ENCODE assay signal across 21 cellular contexts in the genomic region with DNA sequence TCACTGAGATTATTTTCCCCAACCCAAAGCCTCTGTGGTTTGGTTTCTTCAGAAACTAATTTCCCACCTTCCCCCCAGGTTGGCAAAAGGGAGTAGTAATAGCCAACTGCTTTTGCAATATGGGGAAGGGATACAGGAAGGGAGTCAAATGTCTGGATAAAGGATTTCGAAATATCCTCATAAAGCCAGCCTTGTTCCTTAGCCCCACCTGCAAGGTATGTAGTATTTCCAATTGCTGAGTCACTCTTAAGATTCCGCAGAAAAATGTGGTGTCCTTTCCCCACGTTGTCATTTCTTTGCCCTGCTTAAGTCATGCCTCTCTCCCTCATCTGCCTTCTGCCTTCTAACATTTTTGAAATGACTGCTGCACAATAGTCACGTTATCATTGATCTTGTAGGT.
A peak's percentile ranks its signal among the peaks of the same experiment; 100 is the strongest.
DNase-seq lines count a peak whose midpoint lies in the region; ATAC-seq, FAIRE-seq and TF ChIP-seq lines count a peak whose summit lies in the region.
"Had no signal": no experiment of that assay in that cellular context is flagged by ENCODE, and none has a peak within 500 bp of the region (broad histone marks: within the 10 kb centered on the region; RNA-seq: fewer than 3 reads in every experiment).

No MANE protein-coding gene starts in this region.

- no peaks in the 10 kb centered on the region for H3K79me2 ChIP-seq in keratinocyte (ENCODE audit: control insufficient read depth, insufficient read depth, low read length)

- H3K9ac ChIP-seq in keratinocyte (ENCODE audit: control insufficient read depth, extremely low read depth, insufficient read depth, low read length) = no peak overlapping the region

- TF ChIP-seq CTCF in RWPE1 (conservative IDR thresholded peaks at IDR 0.05; ENCODE audit: low read depth) (no peak), keratinocyte (optimal IDR thresholded peaks at IDR 0.05 in 1 of 3, IDR thresholded peaks at IDR 0.05 in 1 of 3, conservative IDR thresholded peaks at IDR 0.05 in 1 of 3; ENCODE audit: extremely low read depth in 1 of 3, insufficient read depth in 2 of 3, low read length in 3 of 3) (no peak)

- no peaks in the 10 kb centered on the region for H4K20me1 ChIP-seq in keratinocyte (ENCODE audit: control insufficient read depth, extremely low read depth, insufficient read depth, low read length)

- H3K9me3 Mint-ChIP-seq in stimulated activated memory B cell treated with anti-CD40 and anti-IgM and Interleukin-4, amounts not matched to agents 10 μg/mL and 1 μg/mL and 100 μg/mL, for 72 hours = peaks cover 4% of the 10 kb centered on the region
- H3K9me3 Mint-ChIP-seq: CD4-positive, alpha-beta T cell had no signal

- H3K36me3 ChIP-seq in keratinocyte (ENCODE audit: control insufficient read depth in 2 of 2, extremely low read depth in 1 of 2, insufficient read depth in 2 of 2, low read length in 2 of 2) = no peaks in the 10 kb centered on the region
- H3K36me3 ChIP-seq: SJCRH30 had no signal

- dilution Hi-C loops in keratinocyte (cut with MboI; ENCODE audit: extremely low pct_ligation_motif_present, low sequenced_read_pairs) = no loop called here

- H3K9me3 ChIP-seq in keratinocyte (ENCODE audit: control insufficient read depth, low read depth, low read length) = no peaks in the 10 kb centered on the region
- H3K9me3 ChIP-seq: SJCRH30 had no signal

- no peak overlapping the region for H3K27ac Mint-ChIP-seq in stimulated activated memory B cell treated with anti-CD40 and anti-IgM and Interleukin-4, amounts not matched to agents 10 μg/mL and 1 μg/mL and 100 μg/mL, for 72 hours
- H3K27ac Mint-ChIP-seq: CD4-positive, alpha-beta T cell had no signal

- CTCF ChIA-PET in RWPE1 (lab: Yijun Ruan, JAX) = no interaction called here

- H3K4me2 ChIP-seq in keratinocyte (ENCODE audit: control insufficient read depth, extremely low read depth, insufficient read depth, low read depth, low read length) = no peak overlapping the region

- no peaks in the 10 kb centered on the region for H3K36me3 Mint-ChIP-seq in stimulated activated memory B cell treated with anti-CD40 and anti-IgM and Interleukin-4, amounts not matched to agents 10 μg/mL and 1 μg/mL and 100 μg/mL, for 72 hours

- no peak overlapping the region for H3K4me3 ChIP-seq in keratinocyte (ENCODE audit: control insufficient read depth in 2 of 3, extremely low read depth in 1 of 3, insufficient read depth in 2 of 3, low read depth in 1 of 3, low read length in 3 of 3)
- H3K4me3 ChIP-seq: SJCRH30 had no signal

- POLR2A ChIA-PET in RWPE1 (lab: Yijun Ruan, JAX; ENCODE audit: low non-redundant PET) = no interaction called here

- peak; percentile 20 for FAIRE-seq in keratinocyte (lab: Jason Lieb, UNC)
- FAIRE-seq: D721Med, GM12891, GM18507 had no signal

- H2AFZ ChIP-seq in keratinocyte (ENCODE audit: control insufficient read depth, low read length) = no peak overlapping the region

- DNase-seq in A172 (ENCODE audit: low spot score) (peak; percentile 45), HT-29 (ENCODE audit: low spot score) (peak; percentile 5), RWPE1 (ENCODE audit: low spot score) (peak; percentile 26), keratinocyte (ENCODE audit: low read depth, low spot score) (peak; percentile 33), NCI-H2029 (lab: John Stamatoyannopoulos, UW) (no peak)
- DNase-seq in activated CD4-positive, CD25-positive, alpha-beta regulatory T cell treated with anti-CD3 and anti-CD28 coated beads, Interleukin-2, amount 50 U/mL, for 72 hours = no peak
- DNase-seq: 8988T; CD4-positive, alpha-beta T cell; GOT3; IMR-90; Karpas-422; MM.1S; NCI-H1092 treated with DMSO at 0.1 percent for 48 hours; NCI-H146; NCI-H2081; SJCRH30 had no signal

- no peaks in the 10 kb centered on the region for H3K9me1 ChIP-seq in keratinocyte (ENCODE audit: control insufficient read depth, extremely low read depth, insufficient read depth, low read length)

- H3K4me1 Mint-ChIP-seq in stimulated activated memory B cell treated with anti-CD40 and anti-IgM and Interleukin-4, amounts not matched to agents 10 μg/mL and 1 μg/mL and 100 μg/mL, for 72 hours = no peaks in the 10 kb centered on the region

- no peaks in the 10 kb centered on the region for H3K27me3 Mint-ChIP-seq in stimulated activated memory B cell treated with anti-CD40 and anti-IgM and Interleukin-4, amounts not matched to agents 10 μg/mL and 1 μg/mL and 100 μg/mL, for 72 hours
- H3K27me3 Mint-ChIP-seq: CD4-positive, alpha-beta T cell had no signal

- H3K27me3 ChIP-seq in keratinocyte (ENCODE audit: control insufficient read depth, extremely low read depth, insufficient read depth, low read length) = no peaks in the 10 kb centered on the region
- H3K27me3 ChIP-seq: SJCRH30 had no signal

- no peaks in the 10 kb centered on the region for H3K4me1 ChIP-seq in keratinocyte (ENCODE audit: control insufficient read depth, extremely low read depth, insufficient read depth, low read length)
- H3K4me1 ChIP-seq: SJCRH30 had no signal

- no peak overlapping the region for H3K27ac ChIP-seq in RWPE1
- no peak overlapping the region for H3K27ac ChIP-seq in keratinocyte (ENCODE audit: control insufficient read depth, insufficient read depth, low read length)
- H3K27ac ChIP-seq: SJCRH30 had no signal

- no peak overlapping the region for H3K4me3 Mint-ChIP-seq in stimulated activated memory B cell treated with anti-CD40 and anti-IgM and Interleukin-4, amounts not matched to agents 10 μg/mL and 1 μg/mL and 100 μg/mL, for 72 hours
- H3K4me3 Mint-ChIP-seq: CD4-positive, alpha-beta T cell had no signal

- no peak for ATAC-seq in stimulated activated memory B cell treated with anti-CD40 and anti-IgM and Interleukin-4, amounts not matched to agents 10 μg/mL and 1 μg/mL and 100 μg/mL, for 72 hours
- ATAC-seq in SK-N-SH treated with all-trans-retinoic acid at 6 μM for 48 hours = no peak

TF ChIP-seq in SK-N-SH treated with all-trans-retinoic acid at 6 μM for 48 hours, 23 proteins besides CTCF, POLR2A, EP300 and RAD21 (continues in another document):
- TF ChIP-seq ZNF565 (CRISPR knock-in tag; conservative IDR thresholded peaks at IDR 0.05; ENCODE audit: low read depth) (no peak), RARB (CRISPR knock-in tag; IDR thresholded peaks at IDR 0.05) (no peak), TCF4 (CRISPR knock-in tag; IDR thresholded peaks at IDR 0.05; ENCODE audit: borderline replicate concordance) (no peak), ZC3H10 (CRISPR knock-in tag; IDR thresholded peaks at IDR 0.05) (no peak), ZFP3 (CRISPR knock-in tag; IDR thresholded peaks at IDR 0.05) (no peak), ZNF70 (CRISPR knock-in tag; IDR thresholded peaks at IDR 0.05) (no peak)
- TF ChIP-seq, protein P1, sequence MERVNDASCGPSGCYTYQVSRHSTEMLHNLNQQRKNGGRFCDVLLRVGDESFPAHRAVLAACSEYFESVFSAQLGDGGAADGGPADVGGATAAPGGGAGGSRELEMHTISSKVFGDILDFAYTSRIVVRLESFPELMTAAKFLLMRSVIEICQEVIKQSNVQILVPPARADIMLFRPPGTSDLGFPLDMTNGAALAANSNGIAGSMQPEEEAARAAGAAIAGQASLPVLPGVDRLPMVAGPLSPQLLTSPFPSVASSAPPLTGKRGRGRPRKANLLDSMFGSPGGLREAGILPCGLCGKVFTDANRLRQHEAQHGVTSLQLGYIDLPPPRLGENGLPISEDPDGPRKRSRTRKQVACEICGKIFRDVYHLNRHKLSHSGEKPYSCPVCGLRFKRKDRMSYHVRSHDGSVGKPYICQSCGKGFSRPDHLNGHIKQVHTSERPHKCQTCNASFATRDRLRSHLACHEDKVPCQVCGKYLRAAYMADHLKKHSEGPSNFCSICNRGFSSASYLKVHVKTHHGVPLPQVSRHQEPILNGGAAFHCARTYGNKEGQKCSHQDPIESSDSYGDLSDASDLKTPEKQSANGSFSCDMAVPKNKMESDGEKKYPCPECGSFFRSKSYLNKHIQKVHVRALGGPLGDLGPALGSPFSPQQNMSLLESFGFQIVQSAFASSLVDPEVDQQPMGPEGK (CRISPR knock-in tag; IDR thresholded peaks at IDR 0.05; ENCODE audit: borderline replicate concordance) = no peak
- TF ChIP-seq, protein P2, sequence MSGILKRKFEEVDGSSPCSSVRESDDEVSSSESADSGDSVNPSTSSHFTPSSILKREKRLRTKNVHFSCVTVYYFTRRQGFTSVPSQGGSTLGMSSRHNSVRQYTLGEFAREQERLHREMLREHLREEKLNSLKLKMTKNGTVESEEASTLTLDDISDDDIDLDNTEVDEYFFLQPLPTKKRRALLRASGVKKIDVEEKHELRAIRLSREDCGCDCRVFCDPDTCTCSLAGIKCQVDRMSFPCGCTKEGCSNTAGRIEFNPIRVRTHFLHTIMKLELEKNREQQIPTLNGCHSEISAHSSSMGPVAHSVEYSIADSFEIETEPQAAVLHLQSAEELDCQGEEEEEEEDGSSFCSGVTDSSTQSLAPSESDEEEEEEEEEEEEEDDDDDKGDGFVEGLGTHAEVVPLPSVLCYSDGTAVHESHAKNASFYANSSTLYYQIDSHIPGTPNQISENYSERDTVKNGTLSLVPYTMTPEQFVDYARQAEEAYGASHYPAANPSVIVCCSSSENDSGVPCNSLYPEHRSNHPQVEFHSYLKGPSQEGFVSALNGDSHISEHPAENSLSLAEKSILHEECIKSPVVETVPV (CRISPR knock-in tag; IDR thresholded peaks at IDR 0.05) = no peak
- TF ChIP-seq, protein P3, sequence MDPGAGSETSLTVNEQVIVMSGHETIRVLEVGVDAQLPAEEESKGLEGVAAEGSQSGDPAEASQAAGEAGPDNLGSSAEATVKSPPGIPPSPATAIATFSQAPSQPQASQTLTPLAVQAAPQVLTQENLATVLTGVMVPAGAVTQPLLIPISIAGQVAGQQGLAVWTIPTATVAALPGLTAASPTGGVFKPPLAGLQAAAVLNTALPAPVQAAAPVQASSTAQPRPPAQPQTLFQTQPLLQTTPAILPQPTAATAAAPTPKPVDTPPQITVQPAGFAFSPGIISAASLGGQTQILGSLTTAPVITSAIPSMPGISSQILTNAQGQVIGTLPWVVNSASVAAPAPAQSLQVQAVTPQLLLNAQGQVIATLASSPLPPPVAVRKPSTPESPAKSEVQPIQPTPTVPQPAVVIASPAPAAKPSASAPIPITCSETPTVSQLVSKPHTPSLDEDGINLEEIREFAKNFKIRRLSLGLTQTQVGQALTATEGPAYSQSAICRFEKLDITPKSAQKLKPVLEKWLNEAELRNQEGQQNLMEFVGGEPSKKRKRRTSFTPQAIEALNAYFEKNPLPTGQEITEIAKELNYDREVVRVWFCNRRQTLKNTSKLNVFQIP (CRISPR knock-in tag; IDR thresholded peaks at IDR 0.05; ENCODE audit: borderline replicate concordance, low read depth) = no peak

Comparison
In these comparisons a context has a peak if more than half of its experiments do, and no peak if none do; other contexts are left out.
1. DNase-seq: peak in A172 (single experiment), HT-29 (single experiment), RWPE1 (single experiment) and keratinocyte (single experiment); none in activated CD4-positive, CD25-positive, alpha-beta regulatory T cell treated with anti-CD3 and anti-CD28 coated beads, Interleukin-2, amount 50 U/mL, for 72 hours (single experiment) and NCI-H2029 (single experiment).